8 cellular contexts compared by ENCODE assay signal in genomic region chr5:6377121-6377520, GRCh38. TPM values are rescaled to one million over a fixed set of nuclear protein-coding genes. Genes with fewer than 3 reads are reported as not detected.
DNase-seq lines count a peak whose midpoint lies in the region; ATAC-seq and TF ChIP-seq lines count a peak whose summit lies in the region.

No MANE protein-coding gene starts in this region.

- intact Hi-C loops in left ventricle myocardium inferior (cut with micrococcal nuclease) (no loop called here), cardiac septum (cut with DNase I) (loop anchor here (5.0 to 10.0 kb wide), 3 partner anchors 65 to 368 kb away; partner anchors contain the start of gene UBE2QL1)

- H3K27ac ChIP-seq in left ventricle myocardium inferior (replicated peaks) = peak overlapping the region; percentile 93
- H3K27ac ChIP-seq in mesodermal cell (ENCODE audit: low read depth, low read length, severe bottlenecking) = no peak overlapping the region
- no peak overlapping the region for H3K27ac ChIP-seq in urinary bladder (ENCODE audit: low read depth)

- H3K4me1 Mint-ChIP-seq in brain = peaks cover 51% of the 10 kb centered on the region

- DNase-seq in left ventricle myocardium inferior (no peak), cardiac septum (ENCODE audit: low spot score) (no peak), HEK293T (ENCODE audit: extremely low spot score) (no peak), NCI-H2171 (lab: John Stamatoyannopoulos, UW) (no peak)

- peaks cover 8% of the 10 kb centered on the region for H3K27me3 Mint-ChIP-seq in brain

- H3K4me3 Mint-ChIP-seq in brain = peak overlapping the region; percentile 92 to 100 (median 99)

- H3K9me3 Mint-ChIP-seq in brain = no peaks in the 10 kb centered on the region

- peaks cover 47% of the 10 kb centered on the region for H3K36me3 ChIP-seq in left ventricle myocardium inferior
- peaks cover 46% of the 10 kb centered on the region for H3K36me3 ChIP-seq in mesodermal cell (ENCODE audit: control insufficient read depth, insufficient read depth, low read length)
- H3K36me3 ChIP-seq in urinary bladder (ENCODE audit: insufficient read depth) = peaks cover 2% of the 10 kb centered on the region

- H3K4me1 ChIP-seq in left ventricle myocardium inferior (peaks cover 54% of the 10 kb centered on the region), mesodermal cell (ENCODE audit: control insufficient read depth, insufficient read depth, low read length, poor library complexity, severe bottlenecking) (peaks cover 8% of the 10 kb centered on the region), urinary bladder (ENCODE audit: insufficient read depth) (no peaks in the 10 kb centered on the region)

- no peaks in the 10 kb centered on the region for H3K27me3 ChIP-seq in left ventricle myocardium inferior (ENCODE audit: low read depth)

- CTCF ChIA-PET in HEK293T (lab: Yijun Ruan, JAX) = no interaction called here

- H3K4me3 ChIP-seq in left ventricle myocardium inferior (peak overlapping the region; percentile 97), mesodermal cell (ENCODE audit: extremely low read depth, insufficient read depth, low read length, poor library complexity, severe bottlenecking) (peak overlapping the region; percentile 94), urinary bladder (ENCODE audit: low read depth, low read length) (peak overlapping the region; percentile 86)

- WGBS in mesodermal cell (ENCODE audit: insufficient coverage in 2 of 2), 2 experiments = 87 to 89% methylated on average over 5 to 7 of the region's 8 CpGs
- 71% methylated on average over 8 of the region's 8 CpGs for WGBS in urinary bladder

- POLR2A ChIA-PET in HEK293T (lab: Yijun Ruan, JAX) = interaction anchor here (2.7 kb wide), 1 partner anchor 12 kb away, joined by 8 read pairs; no protein-coding TSS in a partner anchor

- no peak for ATAC-seq in HG03520 (IDR thresholded peaks at IDR 0.05; ENCODE audit: unreplicated experiment)

- no peak for TF ChIP-seq CTCF in left ventricle myocardium inferior (IDR thresholded peaks at IDR 0.05; ENCODE audit: borderline replicate concordance)
- TF ChIP-seq CTCF in brain (conservative IDR thresholded peaks at IDR 0.05) = no peak

- peak overlapping the region; percentile 96 to 99 (median 98) for H3K27ac Mint-ChIP-seq in brain

- H3K9me3 ChIP-seq in left ventricle myocardium inferior (replicated peaks) = no peaks in the 10 kb centered on the region
- no peaks in the 10 kb centered on the region for H3K9me3 ChIP-seq in mesodermal cell (ENCODE audit: control insufficient read depth, low read length)

- H3K36me3 Mint-ChIP-seq in brain = peaks cover 57% of the 10 kb centered on the region

TF ChIP-seq in HEK293T, 16 proteins besides CTCF, POLR2A, EP300 and RAD21:
- TF ChIP-seq ZNF384 (IDR thresholded peaks at IDR 0.05) (no peak), PKNOX1 (IDR thresholded peaks at IDR 0.05) (no peak), SP1 (IDR thresholded peaks at IDR 0.05) (no peak), ELF4 (IDR thresholded peaks at IDR 0.05) (no peak), LEF1 (IDR thresholded peaks at IDR 0.05; ENCODE audit: borderline replicate concordance) (no peak)

RNA-seq across cellular contexts. Expression of gene MED10, which starts 1.2 kb away (rescaled TPM):
- total RNA-seq in left ventricle myocardium inferior = 26.3 TPM
- 27.6 TPM for total RNA-seq in cardiac septum
- polyA plus RNA-seq in brain (ENCODE audit: insufficient read depth, low read depth, low replicate concordance) = 34.8 TPM
- polyA plus RNA-seq in mesodermal cell (2013, experiment 1 of 2) = 32.1 TPM
- 27.9 TPM for polyA plus RNA-seq in mesodermal cell (2013, experiment 2 of 2)
- 15.1 TPM for total RNA-seq in urinary bladder
- 44.7 TPM for polyA plus RNA-seq in urinary bladder
